27 cellular contexts compared by ENCODE assay signal in genomic region chr19:37306383-37306963, GRCh38.
"Had no signal": no experiment of that assay in that cellular context is flagged by ENCODE, and none has a peak within 500 bp of the region (broad histone marks: within the 10 kb centered on the region; RNA-seq: fewer than 3 reads in every experiment).

No MANE protein-coding gene starts in this region.

- H3K36me3 ChIP-seq: esophagus squamous epithelium, gastroesophageal sphincter, heart right ventricle had no signal

- ATAC-seq: activated CD4-positive, alpha-beta T cell treated with anti-CD3 and anti-CD28 coated beads for 36 hours; activated CD8-positive, alpha-beta T cell treated with anti-CD3 and anti-CD28 coated beads, Interleukin-2, amount 10 ng/mL, durations not matched to agents 7 days and 5 days; activated T-cell treated with anti-CD3 and anti-CD28 coated beads, Interleukin-2, amount 50 U/mL, for 72 hours; body of pancreas; effector memory CD8-positive, alpha-beta T cell; gastroesophageal sphincter; heart right ventricle had no signal

- FAIRE-seq: colon, endothelial cell of umbilical vein had no signal

- H3K4me1 ChIP-seq: body of pancreas, esophagus squamous epithelium, gastroesophageal sphincter, heart right ventricle had no signal

- H3K4me3 ChIP-seq: body of pancreas, esophagus squamous epithelium, gastroesophageal sphincter, heart right ventricle had no signal

- H3K27ac ChIP-seq: body of pancreas, epithelial cell of prostate, esophagus squamous epithelium, gastroesophageal sphincter, heart right ventricle had no signal

- H3K27me3 ChIP-seq: body of pancreas, esophagus squamous epithelium, gastroesophageal sphincter, heart right ventricle had no signal

- DNase-seq: activated CD4-positive, alpha-beta memory T cell treated with anti-CD3 and anti-CD28 coated beads for 36 hours; activated CD4-positive, alpha-beta T cell treated with anti-CD3 and anti-CD28 coated beads for 36 hours; activated CD4-positive, alpha-beta T cell treated with anti-CD3 and anti-CD28 coated beads, Interleukin-2, amount 10 ng/mL, durations not matched to agents 24 days and 14 days; activated CD4-positive, CD25-positive, alpha-beta regulatory T cell; activated CD4-positive, CD25-positive, alpha-beta regulatory T cell treated with anti-CD3 and anti-CD28 coated beads, Interleukin-2, amount 50 U/mL, for 72 hours; activated CD8-positive, alpha-beta T cell treated with anti-CD3 and anti-CD28 coated beads, Interleukin-2, amount 10 ng/mL, durations not matched to agents 7 days and 5 days; activated gamma-delta T cell; activated naive CD4-positive, alpha-beta T cell; activated naive CD4-positive, alpha-beta T cell treated with anti-CD3 and anti-CD28 coated beads, Interleukin-2, amount 50 U/mL, for 16 hours; activated T-cell treated with anti-CD3 and anti-CD28 coated beads for 4 hours; activated T-cell treated with anti-CD3 and anti-CD28 coated beads, Interleukin-2, amount 50 U/mL, for 24 hours; activated T-cell treated with anti-CD3 and anti-CD28 coated beads, Interleukin-2, amount 50 U/mL, for 72 hours; amniotic stem cell; anterior cingulate cortex; body of pancreas; cortex of kidney; dermis blood vessel endothelial cell; effector CD4-positive, alpha-beta T cell; effector memory CD8-positive, alpha-beta T cell; esophagus squamous epithelium; foreskin melanocyte; heart right ventricle; T-helper 2 cell had no signal
